ENCODE assay signal across 5 cellular contexts in genomic region chr11:45596571-45596970, GRCh38.
"Had no signal": no experiment of that assay in that cellular context is flagged by ENCODE, and none has a peak within 500 bp of the region (broad histone marks: within the 10 kb centered on the region; RNA-seq: fewer than 3 reads in every experiment).

No MANE protein-coding gene starts in this region.

- H2AFZ ChIP-seq: GM23338 had no signal

- H3K4me3 ChIP-seq: GM23338 had no signal

- H3K4me3 Mint-ChIP-seq: GM23338, H9, IgD-negative memory B cell had no signal

- H3K9me3 Mint-ChIP-seq: GM23338, H9 had no signal

- H3K4me1 Mint-ChIP-seq: GM23338, H9, IgD-negative memory B cell had no signal

- H3K4me2 ChIP-seq: GM23338 had no signal

- H3K36me3 Mint-ChIP-seq: IgD-negative memory B cell had no signal

- DNase-seq: H9, HCEC 1CT, KBM-7 had no signal

- H3K27ac Mint-ChIP-seq: GM23338, H9, IgD-negative memory B cell had no signal
